In the genomic region with DNA sequence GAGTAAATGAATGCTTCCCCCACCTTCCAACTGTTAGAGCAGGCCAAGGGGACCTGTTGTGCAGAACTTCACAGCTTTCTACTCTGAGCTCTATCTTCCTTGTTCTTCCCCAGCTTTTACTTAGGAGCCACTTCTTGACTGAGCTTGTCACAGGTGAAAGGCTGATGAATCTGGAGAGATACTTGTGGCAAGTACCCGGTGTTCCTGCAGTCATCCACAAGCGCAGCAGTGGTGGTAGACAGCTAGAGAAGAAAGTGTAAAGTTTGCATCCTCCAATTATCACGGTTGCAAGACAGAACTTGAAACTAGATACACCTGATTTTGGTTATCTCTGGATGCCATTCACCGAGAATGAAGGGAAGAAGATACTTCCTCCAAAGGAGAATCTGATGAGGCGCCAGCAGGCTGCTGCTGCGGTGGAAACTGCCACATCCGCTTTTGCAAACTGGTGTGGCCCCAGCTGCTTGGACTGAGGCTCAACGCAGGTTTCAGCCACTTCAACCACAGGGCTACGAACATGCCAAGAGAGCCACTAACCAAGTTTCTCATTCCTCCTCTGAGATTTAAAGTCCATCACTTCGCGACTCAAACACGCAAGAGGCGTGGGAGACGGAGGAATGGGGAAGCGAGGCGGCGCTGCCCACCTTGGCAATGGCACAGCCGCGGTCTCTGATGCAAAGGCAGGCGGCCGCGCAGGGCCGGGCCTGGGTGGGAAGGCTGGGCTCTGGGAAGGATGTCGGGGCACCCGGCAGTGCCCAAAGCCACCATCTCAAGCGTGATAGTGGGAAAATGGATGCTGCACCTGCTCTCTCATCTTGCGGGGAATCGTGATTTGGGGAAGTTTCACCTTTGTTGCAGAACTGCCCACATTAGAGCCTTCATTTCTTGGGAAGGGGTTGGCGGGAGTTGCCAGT, we compare ENCODE assay signal across 9 cellular contexts. TPM values are rescaled to one million over a fixed set of nuclear protein-coding genes. Genes with fewer than 3 reads are reported as not detected.
A peak's percentile ranks its signal among the peaks of the same experiment; 100 is the strongest.
DNase-seq lines count a peak whose midpoint lies in the region; ATAC-seq, FAIRE-seq and TF ChIP-seq lines count a peak whose summit lies in the region.
"Had no signal": no experiment of that assay in that cellular context is flagged by ENCODE, and none has a peak within 500 bp of the region (broad histone marks: within the 10 kb centered on the region; RNA-seq: fewer than 3 reads in every experiment).

No MANE protein-coding gene starts in this region.

- SMC1A ChIA-PET in GM12878 (lab: Charles Lee; ENCODE audit: uncharacterized antibody, unreplicated experiment): interaction anchor here (0.7 to 1.0 kb wide), 3 partner anchors 15 to 66 kb away, joined by 3 read pairs; no protein-coding TSS in a partner anchor

- 16% methylated on average over 29 of the region's 29 CpGs for WGBS in GM12878 (ENCODE audit: insufficient coverage, insufficient replicate concordance, low lambda C conversion rate, missing lambda C conversion rate)

- DNase-seq in activated CD4-positive, CD25-positive, alpha-beta regulatory T cell treated with anti-CD3 and anti-CD28 coated beads, Interleukin-2, amount 50 U/mL, for 72 hours: peak; percentile 47
- DNase-seq in activated CD4-positive, CD25-positive, alpha-beta regulatory T cell (lab: John Stamatoyannopoulos, UW): no peak
- DNase-seq in GM12878 (ENCODE audit: low read depth, low spot score) (peak; percentile 40), kidney epithelial cell (ENCODE audit: low read depth) (no peak), middle frontal gyrus (ENCODE audit: extremely low spot score, low spot score) (no peak)
- DNase-seq in stimulated activated CD8-positive, alpha-beta memory T cell treated with anti-CD3 and anti-CD28 coated beads, Interleukin-4, amount 100 ng/mL, for 48 hours: peak; percentile 61

- RAD21 ChIA-PET in GM12878 (lab: Charles Lee; ENCODE audit: unreplicated experiment): interaction anchor here (0.8 kb wide), 1 partner anchor 480 kb away, joined by 3 read pairs; no protein-coding TSS in a partner anchor

- peak; percentile 95 for FAIRE-seq in GM12878 (lab: Jason Lieb, UNC)
- FAIRE-seq: G401.6 had no signal

- H3K9ac ChIP-seq in OCI-LY1 (ENCODE audit: low read length) (peak overlapping the region; percentile 77), GM12878 (ENCODE audit: control insufficient read depth, insufficient read depth, low read length) (no peak overlapping the region)

- H2AFZ ChIP-seq in OCI-LY1 (ENCODE audit: low read length) (peak overlapping the region; percentile 64), GM12878 (ENCODE audit: control insufficient read depth, low read depth, low read length) (peak overlapping the region; percentile 64; the same call in 1 of the 2 replicates)

- no peaks in the 10 kb centered on the region for H3K79me2 ChIP-seq in OCI-LY1 (ENCODE audit: insufficient read depth, low read length)
- no peaks in the 10 kb centered on the region for H3K79me2 ChIP-seq in GM12878 (ENCODE audit: control insufficient read depth, insufficient read depth, low read length)

- BruUV-seq in GM12878 (replicated peaks; lab: Mats Ljungman, UMichigan): no TSS peak

- intact Hi-C loops in GM12878 (cut with micrococcal nuclease; ENCODE audit: unreplicated experiment): loop anchor here (5.0 kb wide), 1 partner anchor 45 kb away; no protein-coding TSS in a partner anchor

- ATAC-seq in HG02852 (IDR thresholded peaks at IDR 0.05; ENCODE audit: unreplicated experiment) (peak; percentile 79), GM12878 (peak; percentile 87)

- TF ChIP-seq RAD21 in GM12878 (IDR thresholded peaks at IDR 0.05; ENCODE audit: insufficient read depth, low read depth, low read length): no peak

- H3F3A ChIP-seq in OCI-LY1 (ENCODE audit: insufficient read depth, low read length): no peaks in the 10 kb centered on the region

- H3K27ac ChIP-seq in OCI-LY1 (ENCODE audit: low read depth, low read length, poor library complexity, severe bottlenecking): peak overlapping the region; percentile 55
- H3K27ac ChIP-seq in GM12878 (ENCODE audit: control insufficient read depth, insufficient read depth): no peak overlapping the region

- peaks cover 14% of the 10 kb centered on the region for H3K4me1 ChIP-seq in OCI-LY1 (ENCODE audit: insufficient read depth, low read length, severe bottlenecking)
- H3K4me1 ChIP-seq in GM12878 (ENCODE audit: control insufficient read depth, insufficient read depth, low read length): peaks cover 17% of the 10 kb centered on the region

- TF ChIP-seq CTCF in OCI-LY1 (IDR thresholded peaks at IDR 0.05; ENCODE audit: low read length) (no peak), GM12878 (IDR thresholded peaks at IDR 0.05 in 2 of 3, conservative IDR thresholded peaks at IDR 0.05 in 1 of 3; ENCODE audit: control insufficient read depth in 2 of 3, extremely low read depth in 1 of 3, insufficient read depth in 1 of 3, low read depth in 3 of 3, low read length in 3 of 3) (peak in 1 of 3 experiments; percentile 30; a peak in 1 of 6 replicates), kidney epithelial cell (IDR thresholded peaks at IDR 0.05; ENCODE audit: insufficient read depth, low read length, poor library complexity, severe bottlenecking) (peak; percentile 33)

- in situ Hi-C loops in GM12878 (cut with MboI): no loop called here

- H3K36me3 ChIP-seq in OCI-LY1 (ENCODE audit: insufficient read depth, low read length): no peaks in the 10 kb centered on the region
- H3K36me3 ChIP-seq in GM12878 (ENCODE audit: control insufficient read depth in 2 of 2, insufficient read depth in 2 of 2, low read length in 1 of 2): no peaks in the 10 kb centered on the region
- no peaks in the 10 kb centered on the region for H3K36me3 ChIP-seq in kidney epithelial cell (ENCODE audit: control insufficient read depth, insufficient read depth, low read length)

- no peak for TF ChIP-seq POLR2A in GM12878 (IDR thresholded peaks at IDR 0.05; ENCODE audit: low read depth, low read length)

- TF ChIP-seq EP300 in GM12878 (IDR thresholded peaks at IDR 0.05; ENCODE audit: borderline replicate concordance in 1 of 2, control insufficient read depth in 1 of 2, low read depth in 2 of 2, low read length in 2 of 2): peak; percentile 74 to 76

- no peaks in the 10 kb centered on the region for H3K9me3 ChIP-seq in OCI-LY1 (ENCODE audit: low read length)
- no peaks in the 10 kb centered on the region; the same call in 2 of the 3 replicates for H3K9me3 ChIP-seq in GM12878 (replicated peaks; ENCODE audit: control insufficient read depth, insufficient read depth, low read length)

- H3K4me3 ChIP-seq in OCI-LY1 (ENCODE audit: low read depth, low read length, poor library complexity, severe bottlenecking) (peak overlapping the region; percentile 65), GM12878 (peak overlapping the region; percentile 70; the same call in 1 of the 2 replicates), kidney epithelial cell (ENCODE audit: low read depth, low read length) (peak overlapping the region; percentile 56)

- POLR2A ChIA-PET in GM12878 (lab: Charles Lee): interaction anchor here (1.6 kb wide), 1 partner anchor 13 kb away, joined by 4 read pairs; no protein-coding TSS in a partner anchor

- H4K20me1 ChIP-seq in OCI-LY1 (ENCODE audit: insufficient read depth, low read length): no peaks in the 10 kb centered on the region
- no peaks in the 10 kb centered on the region; the same call in 1 of the 2 replicates for H4K20me1 ChIP-seq in GM12878 (ENCODE audit: control insufficient read depth, insufficient read depth)

- H3K4me2 ChIP-seq in OCI-LY1 (ENCODE audit: low read length): peak overlapping the region; percentile 82
- peak overlapping the region; percentile 92 for H3K4me2 ChIP-seq in GM12878 (ENCODE audit: control insufficient read depth, insufficient read depth)

- no peaks in the 10 kb centered on the region for H3K9me2 ChIP-seq in OCI-LY1 (ENCODE audit: low read depth, low read length)

- CTCF ChIA-PET in GM12878 (lab: Yijun Ruan, JAX): interaction anchor here (0.6 to 1.3 kb wide), 3 partner anchors 23 to 205 kb away, joined by 3 to 4 read pairs (median 3); no protein-coding TSS in a partner anchor

- H3K27me3 ChIP-seq in OCI-LY1 (ENCODE audit: insufficient read depth, low read length): no peaks in the 10 kb centered on the region
- H3K27me3 ChIP-seq in GM12878 (replicated peaks in 1 of 2; ENCODE audit: control insufficient read depth in 2 of 2, insufficient read depth in 2 of 2, low read length in 1 of 2): peaks cover 0 to 6% of the 10 kb centered on the region in 2 experiments; a peak in 2 of 4 replicates
- no peaks in the 10 kb centered on the region for H3K27me3 ChIP-seq in kidney epithelial cell (ENCODE audit: control insufficient read depth, insufficient read depth, low read length)

TF ChIP-seq in GM12878, 131 proteins besides CTCF, POLR2A, EP300 and RAD21 (continues in another document):
- TF ChIP-seq HDAC6 (IDR thresholded peaks at IDR 0.05; ENCODE audit: unreplicated experiment) (no peak), NFIC (IDR thresholded peaks at IDR 0.05; ENCODE audit: low read depth, low read length) (peak; percentile 63; the same call in 1 of the 2 replicates), TCF7 (IDR thresholded peaks at IDR 0.05; ENCODE audit: borderline replicate concordance) (no peak), CBX3 (IDR thresholded peaks at IDR 0.05; ENCODE audit: borderline replicate concordance, low read depth) (no peak)

RNA-seq across cellular contexts. Expression of gene FHIP1A, which starts 1.3 kb away (rescaled TPM):
- total RNA-seq in GM12878 (2013; cell fraction: nucleolus; rRNA removed): 28.2 and 28.4 TPM in 2 replicates
- 0.05 and 0.11 TPM in 2 replicates for total RNA-seq in GM12878 (2014; rRNA removed)
- 0.09 and 0.13 TPM in 2 replicates for total RNA-seq in GM12878 (2014; rRNA removed; fragmentation: Illumina TruSeq; extraction: Trizol)
- total RNA-seq in GM12878 (2021): 0.28 and 0.40 TPM in 2 replicates
- 0.18 TPM for polyA plus RNA-seq in GM12878 (2011; ENCODE audit: low read depth)
- 5.5 and 5.9 TPM in 2 replicates for polyA plus RNA-seq in GM12878 (2011; rRNA removed)
- 4.0 and 5.1 TPM in 2 replicates for polyA plus RNA-seq in GM12878 (2011; cell fraction: cytosol; rRNA removed)
- polyA plus RNA-seq in GM12878 (2011; cell fraction: nucleus; rRNA removed): 13.4 and 17.3 TPM in 2 replicates
- 0.07 and 0.20 TPM in 2 replicates for polyA plus RNA-seq in GM12878 (2012)
- 0.09 and 0.29 TPM in 2 replicates for polyA plus RNA-seq in GM12878 (2014; fragmentation: Illumina TruSeq; extraction: Trizol)
- under 1 TPM; 0.02 to 0.06 TPM for polyA plus RNA-seq in GM12878 (2014; fragmentation: Nextera tagmentation; extraction: Ambion mirVana)
- 0.18 and 0.27 TPM in 2 replicates for polyA plus RNA-seq in GM12878 (2014; rRNA removed)
- under 1 TPM in 1 of 2 experiments, not detected in 1; 0.17 TPM for polyA plus RNA-seq in GM12878 (2016; fragmentation: Nextera tagmentation; extraction: Ambion mirVana)
- polyA minus RNA-seq in GM12878 (2011; rRNA and poly(A)+ RNA removed): 15.2 and 16.4 TPM in 2 replicates
- polyA minus RNA-seq in GM12878 (2011; cell fraction: cytosol; rRNA and poly(A)+ RNA removed): 4.1 and 4.4 TPM in 2 replicates
- 25.8 and 31.5 TPM in 2 replicates for polyA minus RNA-seq in GM12878 (2011; cell fraction: nucleus; rRNA and poly(A)+ RNA removed)
- total RNA-seq in kidney epithelial cell: 10.0 and 11.5 TPM in 2 replicates

Comparison
In these comparisons a context has a peak if more than half of its experiments do, and no peak if none do; other contexts are left out.
1. DNase-seq: peak in activated CD4-positive, CD25-positive, alpha-beta regulatory T cell treated with anti-CD3 and anti-CD28 coated beads, Interleukin-2, amount 50 U/mL, for 72 hours (single experiment), GM12878 (single experiment) and stimulated activated CD8-positive, alpha-beta memory T cell treated with anti-CD3 and anti-CD28 coated beads, Interleukin-4, amount 100 ng/mL, for 48 hours (single experiment); none in activated CD4-positive, CD25-positive, alpha-beta regulatory T cell (0 of 4), kidney epithelial cell (single experiment) and middle frontal gyrus (single experiment).
2. Peak in every context shown above with its lines, with median percentiles within 50 percentile points of each other: H3K4me3 ChIP-seq.